ENCODE assay signal across 8 cellular contexts in the genomic region with DNA sequence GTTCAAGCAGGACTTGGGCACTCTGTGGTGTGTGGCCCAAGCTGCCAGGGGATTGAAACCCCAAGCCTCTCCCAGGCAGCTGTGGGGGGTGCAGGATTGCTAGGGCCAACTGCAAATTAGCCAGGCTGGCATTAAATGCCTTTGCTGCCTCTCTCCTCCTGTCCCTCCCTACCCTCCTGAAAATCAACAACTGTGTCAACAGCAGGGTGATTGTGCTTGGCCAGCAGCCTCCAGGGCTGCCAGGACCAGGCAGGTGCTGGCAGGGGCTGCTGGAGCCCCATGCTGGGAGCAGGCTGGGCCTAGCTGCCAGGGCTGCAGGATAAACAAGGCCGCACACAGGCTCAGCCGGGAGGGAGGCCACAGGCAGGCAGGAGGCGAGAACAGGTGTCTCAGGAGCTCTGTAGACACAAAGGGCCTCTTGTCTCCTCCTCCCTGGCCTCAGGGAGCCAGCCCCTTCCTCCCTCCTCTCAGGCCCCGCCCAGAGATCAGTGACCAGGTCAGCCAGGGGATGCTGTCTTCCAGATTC.
DNase-seq lines count a peak whose midpoint lies in the region; ATAC-seq and TF ChIP-seq lines count a peak whose summit lies in the region.

No MANE protein-coding gene starts in this region.

- peak overlapping the region; percentile 90 to 91 for H3K27ac Mint-ChIP-seq in effector memory CD8-positive, alpha-beta T cell
- peak overlapping the region; percentile 77 for H3K27ac Mint-ChIP-seq in nephron progenitor cell

- H3K4me3 Mint-ChIP-seq in effector memory CD8-positive, alpha-beta T cell: no peak overlapping the region
- no peak overlapping the region for H3K4me3 Mint-ChIP-seq in nephron progenitor cell

- peaks cover 33 to 53% of the 10 kb centered on the region in 2 donors for H3K4me1 Mint-ChIP-seq in effector memory CD8-positive, alpha-beta T cell (ENCODE audit: low read depth in 2 of 2)
- peaks cover 93% of the 10 kb centered on the region for H3K4me1 Mint-ChIP-seq in nephron progenitor cell

- no peak for ATAC-seq in effector memory CD8-positive, alpha-beta T cell (replicated peaks)
- ATAC-seq in HG03565 (IDR thresholded peaks at IDR 0.05; ENCODE audit: unreplicated experiment): no peak
- ATAC-seq in GM18520 (IDR thresholded peaks at IDR 0.05; ENCODE audit: unreplicated experiment): no peak

- H3K36me3 Mint-ChIP-seq in effector memory CD8-positive, alpha-beta T cell (ENCODE audit: insufficient read depth): no peaks in the 10 kb centered on the region
- peaks cover 9% of the 10 kb centered on the region for H3K36me3 Mint-ChIP-seq in nephron progenitor cell (ENCODE audit: low read depth)

- DNase-seq in DMS 273 treated with DMSO at 0.1 percent for 48 hours (lab: John Stamatoyannopoulos, UW) (peak; percentile 69), NCI-H2196 treated with DMSO at 0.1 percent for 48 hours (lab: John Stamatoyannopoulos, UW; ENCODE audit: unreplicated experiment) (peak; percentile 98), nephron progenitor cell (peak; percentile 44), HCEC 1CT (no peak)
- no peak for DNase-seq in effector memory CD8-positive, alpha-beta T cell
- no peak for DNase-seq in activated effector memory CD4-positive, alpha-beta T cell treated with Interleukin-2 at 50 U/mL for 16 hours

- H3K9me3 Mint-ChIP-seq in effector memory CD8-positive, alpha-beta T cell: no peaks in the 10 kb centered on the region
- no peaks in the 10 kb centered on the region for H3K9me3 Mint-ChIP-seq in nephron progenitor cell

- H3K27me3 Mint-ChIP-seq in effector memory CD8-positive, alpha-beta T cell: peaks cover 0 to 4% of the 10 kb centered on the region in 2 donors
- no peaks in the 10 kb centered on the region for H3K27me3 Mint-ChIP-seq in nephron progenitor cell (ENCODE audit: low read depth, poor library complexity)

- TF ChIP-seq CTCF in nephron progenitor cell (IDR thresholded peaks at IDR 0.05): no peak

Comparison
In these comparisons a context has a peak if more than half of its experiments do, and no peak if none do; other contexts are left out.
1. DNase-seq: peak in DMS 273 treated with DMSO at 0.1 percent for 48 hours (single experiment), NCI-H2196 treated with DMSO at 0.1 percent for 48 hours (single experiment) and nephron progenitor cell (single experiment); none in effector memory CD8-positive, alpha-beta T cell (0 of 3), HCEC 1CT (single experiment) and activated effector memory CD4-positive, alpha-beta T cell treated with Interleukin-2 at 50 U/mL for 16 hours (single experiment).